ENCODE assay signal across 8 cellular contexts in genomic region chr9:127785023-127785932, GRCh38. TPM values are rescaled to one million over a fixed set of nuclear protein-coding genes. Genes with fewer than 3 reads are reported as not detected.
A peak's percentile ranks its signal among the peaks of the same experiment; 100 is the strongest.
DNase-seq lines count a peak whose midpoint lies in the region; ATAC-seq and TF ChIP-seq lines count a peak whose summit lies in the region.

No MANE protein-coding gene starts in this region.

- ATAC-seq in GM18909 (IDR thresholded peaks at IDR 0.05; ENCODE audit: poor library complexity, unreplicated experiment) (peak; percentile 46), HG03175 (IDR thresholded peaks at IDR 0.05; ENCODE audit: unreplicated experiment) (peak; percentile 53)

- H3K4me3 ChIP-seq in AG10803 (ENCODE audit: low read length), result peak overlapping the region; percentile 68

- DNase-seq in AG10803 (ENCODE audit: low read depth) (peak; percentile 71), NCI-H446 treated with DMSO at 0.1 percent for 48 hours (lab: John Stamatoyannopoulos, UW) (peak; percentile 25), cerebellum (ENCODE audit: low spot score) (peak; percentile 92), kidney glomerular epithelial cell (lab: John Stamatoyannopoulos, UW) (peak; percentile 61)
- DNase-seq in activated CD4-positive, alpha-beta T cell treated with anti-CD3 and anti-CD28 coated beads for 24 hours (ENCODE audit: low read depth in 2 of 2), result peak; percentile 80 to 81
- peak; percentile 72 to 82 (median 78) for DNase-seq in stimulated activated CD4-positive, alpha-beta T cell treated with anti-CD3 and anti-CD28 coated beads, Interleukin-1b, Interleukin-23, amount 100 ng/mL, for 24 hours (ENCODE audit: low read depth in 4 of 4, low spot score in 1 of 4)

- peak; percentile 60 for TF ChIP-seq CTCF in AG10803 (conservative IDR thresholded peaks at IDR 0.05; ENCODE audit: low read length)

RNA-seq across cellular contexts. Expression of gene CDK9, which starts 0.6 kb away (rescaled TPM):
- total RNA-seq in cerebellum, result 38.9 TPM

RNA-seq across cellular contexts. Expression of gene SH2D3C, which starts 6.8 kb away (rescaled TPM):
- total RNA-seq in cerebellum, result 8.5 TPM

RNA-seq across cellular contexts. Expression of gene FPGS, which starts 17.4 kb away (rescaled TPM):
- total RNA-seq in cerebellum, result 20.3 TPM

RNA-seq across cellular contexts. Expression of gene TOR2A, which starts 50.2 kb away (rescaled TPM):
- 8.3 TPM for total RNA-seq in cerebellum

Comparison
In these comparisons a context has a peak if more than half of its experiments do, and no peak if none do; other contexts are left out.
1. Peak in every context shown above with its lines: DNase-seq, ATAC-seq and H3K4me3 ChIP-seq.
2. DNase-seq: peak in every context shown above with its lines; median percentile 92 in cerebellum; 80 in activated CD4-positive, alpha-beta T cell treated with anti-CD3 and anti-CD28 coated beads for 24 hours; 78 in stimulated activated CD4-positive, alpha-beta T cell treated with anti-CD3 and anti-CD28 coated beads, Interleukin-1b, Interleukin-23, amount 100 ng/mL, for 24 hours; 71 in AG10803; 61 in kidney glomerular epithelial cell; 25 in NCI-H446 treated with DMSO at 0.1 percent for 48 hours.